In genomic region chr10:71580926-71581325, GRCh38 we compare ENCODE assay signal across 22 cellular contexts.
"Had no signal": no experiment of that assay in that cellular context is flagged by ENCODE, and none has a peak within 500 bp of the region (broad histone marks: within the 10 kb centered on the region; RNA-seq: fewer than 3 reads in every experiment).

No MANE protein-coding gene starts in this region.

- ATAC-seq: activated T-cell treated with anti-CD3 and anti-CD28 coated beads, Interleukin-2, amount 50 U/mL, for 4 hours; activated T-helper 17 cell treated with anti-CD3 and anti-CD28 coated beads, Interleukin-2, amount 50 U/mL, for 72 hours had no signal

- H3K4me2 ChIP-seq: KMS-11, PC-9 had no signal

- H3K27ac ChIP-seq: brain microvascular endothelial cell, KMS-11, PC-9 had no signal

- FAIRE-seq: TTC549 had no signal

- H3K36me3 ChIP-seq: brain microvascular endothelial cell had no signal

- H3K9ac ChIP-seq: KMS-11 had no signal

- H3K4me3 ChIP-seq: PC-9 had no signal

- DNase-seq: activated B cell treated with CpG ODN at 0.5 μM for 24 hours; activated CD4-positive, alpha-beta memory T cell treated with anti-CD3 and anti-CD28 coated beads for 36 hours; activated CD4-positive, alpha-beta T cell treated with anti-CD3 and anti-CD28 coated beads for 1 hour; activated CD4-positive, alpha-beta T cell treated with anti-CD3 and anti-CD28 coated beads, Interleukin-2, amount 10 ng/mL, durations not matched to agents 7 days and 5 days; activated CD8-positive, alpha-beta memory T cell treated with anti-CD3 and anti-CD28 coated beads for 24 hours; activated gamma-delta T cell; activated naive CD4-positive, alpha-beta T cell treated with anti-CD3 and anti-CD28 coated beads for 36 hours; activated T-cell treated with anti-CD3 and anti-CD28 coated beads, Interleukin-2, amount 50 U/mL, for 4 hours; brain microvascular endothelial cell; central memory CD4-positive, alpha-beta T cell; NCI-H1092; NCI-H1930; NCI-H345; NCI-H510A; NCI-H526 treated with DMSO at 0.1 percent for 48 hours; PC-9; SHP77 treated with DMSO at 0.1 percent for 48 hours; T-helper 2 cell; T1000 had no signal

- H2AFZ ChIP-seq: PC-9 had no signal

- H3K27me3 ChIP-seq: brain microvascular endothelial cell had no signal
